16 cellular contexts compared by ENCODE assay signal in genomic region chr7:2662273-2663120, GRCh38. TPM values are rescaled to one million over a fixed set of nuclear protein-coding genes. Genes with fewer than 3 reads are reported as not detected.
"Had no signal": no experiment of that assay in that cellular context is flagged by ENCODE, and none has a peak within 500 bp of the region (broad histone marks: within the 10 kb centered on the region; RNA-seq: fewer than 3 reads in every experiment).

No MANE protein-coding gene starts in this region.

- ATAC-seq: activated CD4-positive, alpha-beta T cell treated with anti-CD3 and anti-CD28 coated beads for 36 hours; activated CD8-positive, alpha-beta T cell treated with anti-CD3 and anti-CD28 coated beads, Interleukin-2, amount 10 ng/mL, durations not matched to agents 7 days and 5 days; activated naive CD8-positive, alpha-beta T cell treated with anti-CD3 and anti-CD28 coated beads, Interleukin-2, amount 50 U/mL, for 24 hours; natural killer cell treated with Interleukin-12 subunit alpha and Interleukin-12 subunit beta and Interleukin-15 and Interleukin-18, amount 100 ng/mL, for 72 hours had no signal

- H3K4me3 Mint-ChIP-seq: activated CD4-positive, alpha-beta T cell treated with anti-CD3 and anti-CD28 coated beads for 36 hours; activated CD8-positive, alpha-beta T cell treated with anti-CD3 and anti-CD28 coated beads, Interleukin-2, amount 10 ng/mL, durations not matched to agents 7 days and 5 days; activated naive CD8-positive, alpha-beta T cell treated with anti-CD3 and anti-CD28 coated beads, Interleukin-2, amount 50 U/mL, for 24 hours; activated T-helper 1 cell treated with anti-CD3 and anti-CD28 coated beads, Interleukin-12 subunit alpha, Interleukin-12 subunit beta, Interleukin-2, Interleukin-4 antibody, amounts not matched to agents 30 ng/mL and 10 ng/mL and 1 ng/mL, durations not matched to agents 14 hours and 24 hours and 36 hours; memory B cell; natural killer cell treated with Interleukin-12 subunit alpha and Interleukin-12 subunit beta and Interleukin-15 and Interleukin-18, amount 100 ng/mL, for 72 hours had no signal

- H3K4me1 Mint-ChIP-seq: activated naive CD8-positive, alpha-beta T cell treated with anti-CD3 and anti-CD28 coated beads, Interleukin-2, amount 50 U/mL, for 24 hours had no signal

- H3K27ac Mint-ChIP-seq: activated CD4-positive, alpha-beta T cell treated with anti-CD3 and anti-CD28 coated beads for 36 hours; activated CD8-positive, alpha-beta T cell treated with anti-CD3 and anti-CD28 coated beads, Interleukin-2, amount 10 ng/mL, durations not matched to agents 7 days and 5 days; activated naive CD8-positive, alpha-beta T cell treated with anti-CD3 and anti-CD28 coated beads, Interleukin-2, amount 50 U/mL, for 24 hours; activated T-helper 1 cell treated with anti-CD3 and anti-CD28 coated beads, Interleukin-12 subunit alpha, Interleukin-12 subunit beta, Interleukin-2, Interleukin-4 antibody, amounts not matched to agents 30 ng/mL and 10 ng/mL and 1 ng/mL, durations not matched to agents 14 hours and 24 hours and 36 hours; memory B cell; natural killer cell treated with Interleukin-12 subunit alpha and Interleukin-12 subunit beta and Interleukin-15 and Interleukin-18, amount 100 ng/mL, for 72 hours had no signal

- H3K9me3 ChIP-seq: psoas muscle, SJSA1, thyroid gland had no signal

- H3K27ac ChIP-seq: psoas muscle, SJSA1, VCaP had no signal

- H3K27me3 ChIP-seq: SJSA1, thyroid gland had no signal

- H3K36me3 Mint-ChIP-seq: natural killer cell treated with Interleukin-12 subunit alpha and Interleukin-12 subunit beta and Interleukin-15 and Interleukin-18, amount 100 ng/mL, for 72 hours had no signal

- H3K4me3 ChIP-seq: psoas muscle, SJSA1, skin epidermis, thyroid gland had no signal

- DNase-seq: activated CD8-positive, alpha-beta memory T cell treated with anti-CD3 and anti-CD28 coated beads, Interleukin-2, amount 50 U/mL, for 48 hours; activated CD8-positive, alpha-beta T cell treated with anti-CD3 and anti-CD28 coated beads, Interleukin-2, amount 10 ng/mL, durations not matched to agents 7 days and 5 days; activated naive CD4-positive, alpha-beta T cell treated with Interleukin-2 at 50 U/mL for 16 hours; activated naive CD8-positive, alpha-beta T cell treated with anti-CD3 and anti-CD28 coated beads, Interleukin-2, amount 50 U/mL, for 24 hours; central memory CD4-positive, alpha-beta T cell; cortex of kidney; T-helper 9 cell; thyroid gland had no signal

- H3K9me3 Mint-ChIP-seq: activated naive CD8-positive, alpha-beta T cell treated with anti-CD3 and anti-CD28 coated beads, Interleukin-2, amount 50 U/mL, for 24 hours; activated T-helper 1 cell treated with anti-CD3 and anti-CD28 coated beads, Interleukin-12 subunit alpha, Interleukin-12 subunit beta, Interleukin-2, Interleukin-4 antibody, amounts not matched to agents 30 ng/mL and 10 ng/mL and 1 ng/mL, durations not matched to agents 14 hours and 24 hours and 36 hours; memory B cell; natural killer cell treated with Interleukin-12 subunit alpha and Interleukin-12 subunit beta and Interleukin-15 and Interleukin-18, amount 100 ng/mL, for 72 hours had no signal

RNA-seq across cellular contexts. Expression of gene AMZ1, which starts 25.5 kb away (rescaled TPM):
- total RNA-seq: activated CD8-positive, alpha-beta T cell treated with anti-CD3 and anti-CD28 coated beads, Interleukin-2, amount 10 ng/mL, durations not matched to agents 7 days and 5 days; natural killer cell treated with Interleukin-12 subunit alpha and Interleukin-12 subunit beta and Interleukin-15 and Interleukin-18, amount 100 ng/mL, for 72 hours; psoas muscle had no signal
